Comparison of ENCODE assay signal across 1 cellular context in the genomic region with DNA sequence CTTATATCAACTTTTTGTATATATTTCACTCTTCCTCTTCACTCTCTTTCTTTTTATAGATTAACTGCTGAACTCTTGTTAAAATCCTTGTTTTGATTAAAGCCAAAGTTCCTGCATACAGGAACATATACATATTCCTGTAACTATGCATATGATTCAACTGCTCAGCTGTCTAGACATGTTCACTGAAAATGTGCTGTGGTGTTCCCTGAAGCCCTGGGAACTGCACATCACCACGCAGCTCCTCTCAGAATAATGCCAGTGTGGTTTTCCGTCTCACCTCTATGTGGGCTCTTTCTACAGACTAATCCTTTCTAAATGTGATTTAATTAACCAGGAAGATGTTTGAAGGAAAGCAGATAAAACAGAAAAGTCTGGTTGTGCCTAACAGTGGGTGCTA.
TF ChIP-seq lines count a peak whose summit lies in the region.

No MANE protein-coding gene starts in this region.

TF ChIP-seq in SK-N-SH treated with all-trans-retinoic acid at 6 μM for 48 hours, 23 proteins besides CTCF, POLR2A, EP300 and RAD21 (continued from another document):
- TF ChIP-seq PATZ1 (CRISPR knock-in tag; IDR thresholded peaks at IDR 0.05; ENCODE audit: borderline replicate concordance) (no peak), CSDC2 (CRISPR knock-in tag; IDR thresholded peaks at IDR 0.05) (no peak), TCF4 (CRISPR knock-in tag; IDR thresholded peaks at IDR 0.05; ENCODE audit: borderline replicate concordance) (no peak), CSRNP3 (CRISPR knock-in tag; IDR thresholded peaks at IDR 0.05) (no peak), PPARA (CRISPR knock-in tag; IDR thresholded peaks at IDR 0.05; ENCODE audit: borderline replicate concordance) (no peak), OSR1 (CRISPR knock-in tag; IDR thresholded peaks at IDR 0.05) (no peak), BACH2 (CRISPR knock-in tag; IDR thresholded peaks at IDR 0.05; ENCODE audit: borderline replicate concordance) (no peak), ARNTL (CRISPR knock-in tag; IDR thresholded peaks at IDR 0.05; ENCODE audit: borderline replicate concordance, low read depth) (no peak), ZC3H10 (CRISPR knock-in tag; IDR thresholded peaks at IDR 0.05) (no peak), CREB5 (CRISPR knock-in tag; IDR thresholded peaks at IDR 0.05; ENCODE audit: low read depth) (no peak), ESRRG (CRISPR knock-in tag; IDR thresholded peaks at IDR 0.05) (no peak), ZNF565 (CRISPR knock-in tag; conservative IDR thresholded peaks at IDR 0.05; ENCODE audit: low read depth) (no peak), ZNF70 (CRISPR knock-in tag; IDR thresholded peaks at IDR 0.05) (no peak)
- TF ChIP-seq, protein P1, sequence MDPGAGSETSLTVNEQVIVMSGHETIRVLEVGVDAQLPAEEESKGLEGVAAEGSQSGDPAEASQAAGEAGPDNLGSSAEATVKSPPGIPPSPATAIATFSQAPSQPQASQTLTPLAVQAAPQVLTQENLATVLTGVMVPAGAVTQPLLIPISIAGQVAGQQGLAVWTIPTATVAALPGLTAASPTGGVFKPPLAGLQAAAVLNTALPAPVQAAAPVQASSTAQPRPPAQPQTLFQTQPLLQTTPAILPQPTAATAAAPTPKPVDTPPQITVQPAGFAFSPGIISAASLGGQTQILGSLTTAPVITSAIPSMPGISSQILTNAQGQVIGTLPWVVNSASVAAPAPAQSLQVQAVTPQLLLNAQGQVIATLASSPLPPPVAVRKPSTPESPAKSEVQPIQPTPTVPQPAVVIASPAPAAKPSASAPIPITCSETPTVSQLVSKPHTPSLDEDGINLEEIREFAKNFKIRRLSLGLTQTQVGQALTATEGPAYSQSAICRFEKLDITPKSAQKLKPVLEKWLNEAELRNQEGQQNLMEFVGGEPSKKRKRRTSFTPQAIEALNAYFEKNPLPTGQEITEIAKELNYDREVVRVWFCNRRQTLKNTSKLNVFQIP (CRISPR knock-in tag; IDR thresholded peaks at IDR 0.05; ENCODE audit: borderline replicate concordance, low read depth), result no peak
- TF ChIP-seq, protein P2, sequence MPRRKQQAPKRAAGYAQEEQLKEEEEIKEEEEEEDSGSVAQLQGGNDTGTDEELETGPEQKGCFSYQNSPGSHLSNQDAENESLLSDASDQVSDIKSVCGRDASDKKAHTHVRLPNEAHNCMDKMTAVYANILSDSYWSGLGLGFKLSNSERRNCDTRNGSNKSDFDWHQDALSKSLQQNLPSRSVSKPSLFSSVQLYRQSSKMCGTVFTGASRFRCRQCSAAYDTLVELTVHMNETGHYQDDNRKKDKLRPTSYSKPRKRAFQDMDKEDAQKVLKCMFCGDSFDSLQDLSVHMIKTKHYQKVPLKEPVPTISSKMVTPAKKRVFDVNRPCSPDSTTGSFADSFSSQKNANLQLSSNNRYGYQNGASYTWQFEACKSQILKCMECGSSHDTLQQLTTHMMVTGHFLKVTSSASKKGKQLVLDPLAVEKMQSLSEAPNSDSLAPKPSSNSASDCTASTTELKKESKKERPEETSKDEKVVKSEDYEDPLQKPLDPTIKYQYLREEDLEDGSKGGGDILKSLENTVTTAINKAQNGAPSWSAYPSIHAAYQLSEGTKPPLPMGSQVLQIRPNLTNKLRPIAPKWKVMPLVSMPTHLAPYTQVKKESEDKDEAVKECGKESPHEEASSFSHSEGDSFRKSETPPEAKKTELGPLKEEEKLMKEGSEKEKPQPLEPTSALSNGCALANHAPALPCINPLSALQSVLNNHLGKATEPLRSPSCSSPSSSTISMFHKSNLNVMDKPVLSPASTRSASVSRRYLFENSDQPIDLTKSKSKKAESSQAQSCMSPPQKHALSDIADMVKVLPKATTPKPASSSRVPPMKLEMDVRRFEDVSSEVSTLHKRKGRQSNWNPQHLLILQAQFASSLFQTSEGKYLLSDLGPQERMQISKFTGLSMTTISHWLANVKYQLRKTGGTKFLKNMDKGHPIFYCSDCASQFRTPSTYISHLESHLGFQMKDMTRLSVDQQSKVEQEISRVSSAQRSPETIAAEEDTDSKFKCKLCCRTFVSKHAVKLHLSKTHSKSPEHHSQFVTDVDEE (CRISPR knock-in tag; IDR thresholded peaks at IDR 0.05), result no peak
TF ChIP-seq in SK-N-SH treated with all-trans-retinoic acid at 6 μM for 48 hours: peak in this region for 0.
